In the genomic region with DNA sequence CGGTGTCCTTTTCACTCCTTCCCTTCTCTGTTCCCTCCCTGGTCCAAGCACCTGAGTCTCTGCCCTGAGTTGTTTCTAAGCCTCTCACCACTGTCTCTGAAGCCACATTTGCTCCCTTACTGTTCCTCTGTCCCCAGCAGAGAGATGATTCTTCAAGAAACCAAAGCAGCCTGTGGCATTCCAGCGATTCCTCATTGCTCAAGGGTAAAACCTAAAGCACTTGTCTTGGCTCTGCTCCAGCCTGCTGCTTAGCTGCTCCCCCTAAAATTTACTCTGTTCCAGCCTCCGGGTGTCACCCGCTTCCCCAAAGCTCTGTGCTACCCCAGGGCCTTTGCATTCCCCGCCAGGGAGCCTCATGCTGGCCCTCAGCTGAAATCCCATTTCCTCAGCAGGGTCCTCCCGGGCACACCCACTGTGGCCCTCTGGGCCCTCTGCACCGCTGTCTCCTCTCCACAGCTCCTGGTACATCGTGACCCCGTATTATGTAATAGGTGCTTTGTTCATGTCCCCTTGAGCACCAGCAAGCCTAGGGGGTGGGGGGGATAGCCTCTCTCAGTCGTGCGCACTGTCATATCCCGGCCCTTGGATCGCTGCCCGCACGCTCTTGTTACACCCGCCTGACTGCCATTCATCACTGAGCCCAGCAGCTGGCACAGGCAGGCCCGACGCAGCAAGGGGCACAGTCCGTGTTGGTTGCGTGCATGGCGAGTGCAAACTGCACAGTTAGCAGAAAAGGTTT, we compare ENCODE assay signal across 8 cellular contexts. TPM values are rescaled to one million over a fixed set of nuclear protein-coding genes. Genes with fewer than 3 reads are reported as not detected.
DNase-seq lines count a peak whose midpoint lies in the region; ATAC-seq, FAIRE-seq and TF ChIP-seq lines count a peak whose summit lies in the region.
"Had no signal": no experiment of that assay in that cellular context is flagged by ENCODE, and none has a peak within 500 bp of the region (broad histone marks: within the 10 kb centered on the region; RNA-seq: fewer than 3 reads in every experiment).

No MANE protein-coding gene starts in this region.

- no peak for TF ChIP-seq POLR2A in GM12892 (IDR thresholded peaks at IDR 0.05; ENCODE audit: low read depth, low read length)

- no peaks in the 10 kb centered on the region for H3K27me3 ChIP-seq in lower lobe of right lung (ENCODE audit: low read depth)
- H3K27me3 ChIP-seq: tibial artery had no signal

- intact Hi-C loops in lower lobe of right lung (cut with DNase I) = no loop called here

- no peak overlapping the region for H3K4me3 ChIP-seq in lower lobe of right lung
- H3K4me3 ChIP-seq: tibial artery had no signal

- ATAC-seq in lower lobe of right lung (peak; percentile 49 to 57), HG03175 (IDR thresholded peaks at IDR 0.05; ENCODE audit: unreplicated experiment) (no peak), HG03280 (IDR thresholded peaks at IDR 0.05; ENCODE audit: unreplicated experiment) (no peak)

- peaks cover 17% of the 10 kb centered on the region for H3K36me3 ChIP-seq in lower lobe of right lung

- no peaks in the 10 kb centered on the region for H3K9me3 ChIP-seq in lower lobe of right lung
- H3K9me3 ChIP-seq: tibial artery had no signal

- DNase-seq in DMS153 (lab: John Stamatoyannopoulos, UW) (peak; percentile 89), SHP77 treated with DMSO at 0.1 percent for 48 hours (lab: John Stamatoyannopoulos, UW) (peak; percentile 78), lower lobe of right lung (no peak), GM12892 (ENCODE audit: insufficient read length) (no peak)
- DNase-seq: tibial artery had no signal

- peaks cover 14% of the 10 kb centered on the region for H3K4me1 ChIP-seq in lower lobe of right lung

- no peak overlapping the region for H3K27ac ChIP-seq in lower lobe of right lung
- H3K27ac ChIP-seq: tibial artery had no signal

- TF ChIP-seq CTCF in lower lobe of right lung (IDR thresholded peaks at IDR 0.05) = no peak

- FAIRE-seq in GM12892 (lab: Jason Lieb, UNC) = no peak
- FAIRE-seq: G401.6 had no signal

RNA-seq across cellular contexts. Expression of a gene that starts 15.8 kb away (rescaled TPM):
- 127 TPM for total RNA-seq in lower lobe of right lung
- 29.1 TPM for polyA plus RNA-seq in GM12892 (2012; ENCODE audit: missing spikeins)

RNA-seq across cellular contexts. Expression of a gene that starts 26.7 kb away (rescaled TPM):
- 121 TPM for total RNA-seq in lower lobe of right lung
- polyA plus RNA-seq in GM12892 (2012; ENCODE audit: missing spikeins) = 95.4 TPM

RNA-seq across cellular contexts. Expression of a gene that starts 26.9 kb away (rescaled TPM):
- 92.5 TPM for total RNA-seq in lower lobe of right lung
- polyA plus RNA-seq in GM12892 (2012; ENCODE audit: missing spikeins) = 23.8 TPM

RNA-seq across cellular contexts. Expression of a gene that starts 37.7 kb away (rescaled TPM):
- total RNA-seq in lower lobe of right lung = not detected
- polyA plus RNA-seq in GM12892 (2012; ENCODE audit: missing spikeins) = 67.4 TPM

RNA-seq across cellular contexts. Expression of a gene that starts 49.2 kb away (rescaled TPM):
- total RNA-seq in lower lobe of right lung = 72.1 TPM
- 7.0 TPM for polyA plus RNA-seq in GM12892 (2012; ENCODE audit: missing spikeins)

Comparison
In these comparisons a context has a peak if more than half of its experiments do, and no peak if none do; other contexts are left out.
1. DNase-seq: peak in DMS153 (single experiment) and SHP77 treated with DMSO at 0.1 percent for 48 hours (single experiment); none in lower lobe of right lung (single experiment) and GM12892 (single experiment).
2. ATAC-seq: peak in lower lobe of right lung (2 of 2); none in HG03175 (single experiment) and HG03280 (single experiment).